1 cellular context compared by ENCODE assay signal in the genomic region with DNA sequence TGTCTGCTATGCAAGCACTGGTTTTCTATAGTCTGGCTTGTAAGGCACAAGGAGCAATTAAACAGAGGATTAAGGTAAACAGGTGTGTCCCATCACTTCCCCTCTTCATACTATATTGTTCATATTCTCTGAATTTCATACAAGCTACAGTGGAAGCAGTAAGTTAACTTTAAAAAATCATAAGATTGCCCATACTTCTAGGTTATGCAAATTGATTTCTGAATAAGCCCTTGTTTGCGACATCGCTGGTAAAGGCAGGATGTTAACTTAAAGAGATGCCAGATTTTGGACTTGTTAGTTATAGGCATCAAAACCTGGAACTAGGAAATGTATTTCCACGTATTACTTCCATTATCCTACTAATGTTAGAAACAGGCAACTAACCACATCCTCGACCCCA.
TF ChIP-seq lines count a peak whose summit lies in the region.

No MANE protein-coding gene starts in this region.

TF ChIP-seq in SK-N-SH, 30 proteins besides CTCF, POLR2A, EP300 and RAD21 (continued from another document):
- TF ChIP-seq ZBTB33 (IDR thresholded peaks at IDR 0.05; ENCODE audit: borderline replicate concordance, low read depth) (no peak), IRF3 (IDR thresholded peaks at IDR 0.05; ENCODE audit: low read depth, low read length) (no peak), RFX5 (IDR thresholded peaks at IDR 0.05; ENCODE audit: low read length) (no peak), ELF1 (IDR thresholded peaks at IDR 0.05) (no peak), RCOR1 (IDR thresholded peaks at IDR 0.05; ENCODE audit: low read length) (no peak), GATA2 (CRISPR knock-in tag; IDR thresholded peaks at IDR 0.05) (no peak), CHD2 (IDR thresholded peaks at IDR 0.05; ENCODE audit: low read length, partially characterized antibody) (no peak), PBX3 (IDR thresholded peaks at IDR 0.05) (no peak), SIN3A (IDR thresholded peaks at IDR 0.05; ENCODE audit: borderline replicate concordance, low read depth, low read length) (no peak), EZH2phosphoT487 (IDR thresholded peaks at IDR 0.05; ENCODE audit: borderline replicate concordance, low read depth) (no peak), MXI1 (IDR thresholded peaks at IDR 0.05; ENCODE audit: low read depth, low read length) (no peak), MEF2A (IDR thresholded peaks at IDR 0.05; ENCODE audit: borderline replicate concordance, low read depth) (no peak), NFIC (IDR thresholded peaks at IDR 0.05; ENCODE audit: borderline replicate concordance) (no peak), TCF12 (IDR thresholded peaks at IDR 0.05) (no peak), TAF1 (IDR thresholded peaks at IDR 0.05; ENCODE audit: borderline replicate concordance, low read depth, low read length) (no peak), USF2 (IDR thresholded peaks at IDR 0.05; ENCODE audit: borderline replicate concordance, low read depth, low read length) (no peak)
- TF ChIP-seq, protein P1, sequence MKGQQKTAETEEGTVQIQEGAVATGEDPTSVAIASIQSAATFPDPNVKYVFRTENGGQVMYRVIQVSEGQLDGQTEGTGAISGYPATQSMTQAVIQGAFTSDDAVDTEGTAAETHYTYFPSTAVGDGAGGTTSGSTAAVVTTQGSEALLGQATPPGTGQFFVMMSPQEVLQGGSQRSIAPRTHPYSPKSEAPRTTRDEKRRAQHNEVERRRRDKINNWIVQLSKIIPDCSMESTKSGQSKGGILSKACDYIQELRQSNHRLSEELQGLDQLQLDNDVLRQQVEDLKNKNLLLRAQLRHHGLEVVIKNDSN (IDR thresholded peaks at IDR 0.05; ENCODE audit: borderline replicate concordance, low read depth) = no peak
